1 cellular context compared by ENCODE assay signal in the genomic region with DNA sequence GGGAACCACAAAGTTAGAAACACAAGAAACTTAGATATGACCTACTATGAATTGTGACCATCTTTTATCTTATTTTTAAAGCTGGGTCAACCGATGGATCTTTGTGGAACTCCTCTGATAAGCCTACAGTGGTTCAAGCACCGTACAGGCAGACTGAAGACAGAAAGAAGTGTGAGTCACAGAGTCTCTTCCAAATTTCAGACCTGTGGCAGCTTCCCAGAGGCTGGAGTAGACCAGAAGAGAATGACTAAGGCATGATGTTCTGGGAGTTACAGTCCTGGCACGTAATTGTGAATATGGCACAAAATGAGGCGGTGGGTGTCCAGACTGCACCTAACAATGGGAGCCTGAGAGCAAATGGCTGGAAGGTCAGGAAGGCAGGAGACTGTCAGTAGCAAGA.
TF ChIP-seq lines count a peak whose summit lies in the region.

No MANE protein-coding gene starts in this region.

TF ChIP-seq in HepG2, 621 proteins besides CTCF, POLR2A, EP300 and RAD21 (continued from another document):
- TF ChIP-seq SMAD3 (CRISPR knock-in tag; IDR thresholded peaks at IDR 0.05) (no peak), ZMYM2 (CRISPR knock-in tag; IDR thresholded peaks at IDR 0.05) (no peak), KLF11 (CRISPR knock-in tag; IDR thresholded peaks at IDR 0.05) (no peak), RBFOX2 (IDR thresholded peaks at IDR 0.05; ENCODE audit: low read depth, low read length) (no peak), KLF9 (CRISPR knock-in tag; IDR thresholded peaks at IDR 0.05; ENCODE audit: low read depth) (no peak)
- TF ChIP-seq, protein P1, sequence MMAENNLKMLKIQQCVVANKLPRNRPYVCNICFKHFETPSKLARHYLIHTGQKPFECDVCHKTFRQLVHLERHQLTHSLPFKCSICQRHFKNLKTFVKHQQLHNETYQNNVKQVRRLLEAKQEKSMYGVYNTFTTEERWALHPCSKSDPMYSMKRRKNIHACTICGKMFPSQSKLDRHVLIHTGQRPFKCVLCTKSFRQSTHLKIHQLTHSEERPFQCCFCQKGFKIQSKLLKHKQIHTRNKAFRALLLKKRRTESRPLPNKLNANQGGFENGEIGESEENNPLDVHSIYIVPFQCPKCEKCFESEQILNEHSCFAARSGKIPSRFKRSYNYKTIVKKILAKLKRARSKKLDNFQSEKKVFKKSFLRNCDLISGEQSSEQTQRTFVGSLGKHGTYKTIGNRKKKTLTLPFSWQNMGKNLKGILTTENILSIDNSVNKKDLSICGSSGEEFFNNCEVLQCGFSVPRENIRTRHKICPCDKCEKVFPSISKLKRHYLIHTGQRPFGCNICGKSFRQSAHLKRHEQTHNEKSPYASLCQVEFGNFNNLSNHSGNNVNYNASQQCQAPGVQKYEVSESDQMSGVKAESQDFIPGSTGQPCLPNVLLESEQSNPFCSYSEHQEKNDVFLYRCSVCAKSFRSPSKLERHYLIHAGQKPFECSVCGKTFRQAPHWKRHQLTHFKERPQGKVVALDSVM (CRISPR knock-in tag; IDR thresholded peaks at IDR 0.05), result no peak
